ENCODE assay signal across 34 cellular contexts in genomic region chr15:43294091-43294706, GRCh38. TPM values are rescaled to one million over a fixed set of nuclear protein-coding genes. Genes with fewer than 3 reads are reported as not detected.
"Had no signal": no experiment of that assay in that cellular context is flagged by ENCODE, and none has a peak within 500 bp of the region (broad histone marks: within the 10 kb centered on the region; RNA-seq: fewer than 3 reads in every experiment).

No MANE protein-coding gene starts in this region.

- H3K36me3 Mint-ChIP-seq: activated naive CD8-positive, alpha-beta T cell treated with anti-CD3 and anti-CD28 coated beads for 36 hours; brain; natural killer cell; stimulated activated memory B cell treated with anti-CD40 and anti-IgM and Interleukin-4, amounts not matched to agents 10 μg/mL and 1 μg/mL and 100 μg/mL, for 72 hours; type B pancreatic cell had no signal

- H3K4me3 Mint-ChIP-seq: activated naive CD4-positive, alpha-beta T cell treated with anti-CD3 and anti-CD28 coated beads for 36 hours; activated naive CD8-positive, alpha-beta T cell treated with anti-CD3 and anti-CD28 coated beads for 36 hours; brain; natural killer cell; stimulated activated memory B cell treated with anti-CD40 and anti-IgM and Interleukin-4, amounts not matched to agents 10 μg/mL and 1 μg/mL and 100 μg/mL, for 72 hours; stimulated activated naive CD8-positive, alpha-beta T cell treated with anti-CD3 and anti-CD28 coated beads, Interleukin-15, amount 100 ng/mL, for 72 hours; T-helper 2 cell treated with Interferon-gamma antibody and Interleukin-4, amounts not matched to agents 5 μg/mL and 100 μg/mL, for 36 hours; type B pancreatic cell had no signal

- H3K4me3 ChIP-seq: adrenal gland, esophagus squamous epithelium, heart right ventricle, left lung, lower lobe of right lung, prostate gland, sigmoid colon, vagina had no signal

- H3K9me3 Mint-ChIP-seq: activated naive CD4-positive, alpha-beta T cell treated with anti-CD3 and anti-CD28 coated beads for 36 hours; activated naive CD8-positive, alpha-beta T cell treated with anti-CD3 and anti-CD28 coated beads for 36 hours; natural killer cell; stimulated activated memory B cell treated with anti-CD40 and anti-IgM and Interleukin-4, amounts not matched to agents 10 μg/mL and 1 μg/mL and 100 μg/mL, for 72 hours; stimulated activated naive CD8-positive, alpha-beta T cell treated with anti-CD3 and anti-CD28 coated beads, Interleukin-15, amount 100 ng/mL, for 72 hours; T-helper 2 cell treated with Interferon-gamma antibody and Interleukin-4, amounts not matched to agents 5 μg/mL and 100 μg/mL, for 36 hours; type B pancreatic cell had no signal

- H3K27me3 ChIP-seq: vagina had no signal

- H3K4me1 Mint-ChIP-seq: brain, natural killer cell had no signal

- H3K36me3 ChIP-seq: adrenal gland, esophagus squamous epithelium, heart right ventricle, left lung, lower lobe of right lung, prostate gland, sigmoid colon, vagina had no signal

- ATAC-seq: heart right ventricle, left lung had no signal

- DNase-seq: activated CD8-positive, alpha-beta memory T cell treated with anti-CD3 and anti-CD28 coated beads for 24 hours; activated effector memory CD4-positive, alpha-beta T cell treated with Interleukin-2 at 50 U/mL for 16 hours; activated naive CD4-positive, alpha-beta T cell treated with anti-CD3 and anti-CD28 coated beads for 36 hours; aorta; cortex of kidney; esophagus squamous epithelium; foreskin melanocyte; heart right ventricle; kidney glomerular epithelial cell; left lung; lower lobe of right lung; mesenchymal stem cell; natural killer cell; retina; sigmoid colon; small intestine; stimulated activated CD4-positive, alpha-beta T cell treated with anti-CD3 and anti-CD28 coated beads, Interleukin-1b, Interleukin-23, amount 100 ng/mL, for 48 hours; stimulated activated CD4-positive, alpha-beta T cell treated with anti-CD3 and anti-CD28 coated beads, Interleukin-4, amount 100 ng/mL, for 4 hours; stimulated activated CD8-positive, alpha-beta memory T cell treated with anti-CD3 and anti-CD28 coated beads, Interleukin-4, amount 100 ng/mL, for 48 hours; stimulated activated naive CD8-positive, alpha-beta T cell treated with anti-CD3 and anti-CD28 coated beads, Interleukin-15, amount 100 ng/mL, for 72 hours; substantia nigra; T-helper 1 cell had no signal

- H3K27ac ChIP-seq: adrenal gland, esophagus squamous epithelium, heart right ventricle, left lung, lower lobe of right lung, prostate gland, sigmoid colon, vagina had no signal

- H3K4me1 ChIP-seq: adrenal gland, left lung, lower lobe of right lung, prostate gland had no signal

- H3K9me3 ChIP-seq: adrenal gland, esophagus squamous epithelium, heart right ventricle, left lung, lower lobe of right lung, prostate gland, sigmoid colon, vagina had no signal

- FAIRE-seq: small intestine had no signal

- H3K27ac Mint-ChIP-seq: activated naive CD4-positive, alpha-beta T cell treated with anti-CD3 and anti-CD28 coated beads for 36 hours; activated naive CD8-positive, alpha-beta T cell treated with anti-CD3 and anti-CD28 coated beads for 36 hours; brain; natural killer cell; stimulated activated memory B cell treated with anti-CD40 and anti-IgM and Interleukin-4, amounts not matched to agents 10 μg/mL and 1 μg/mL and 100 μg/mL, for 72 hours; stimulated activated naive CD8-positive, alpha-beta T cell treated with anti-CD3 and anti-CD28 coated beads, Interleukin-15, amount 100 ng/mL, for 72 hours; T-helper 2 cell treated with Interferon-gamma antibody and Interleukin-4, amounts not matched to agents 5 μg/mL and 100 μg/mL, for 36 hours; type B pancreatic cell had no signal

RNA-seq across cellular contexts. Expression of gene TGM7, which starts 7.9 kb away (rescaled TPM):
- total RNA-seq: activated naive CD4-positive, alpha-beta T cell treated with anti-CD3 and anti-CD28 coated beads for 36 hours; activated naive CD8-positive, alpha-beta T cell treated with anti-CD3 and anti-CD28 coated beads for 36 hours; adrenal gland; aorta; cardiac septum; chondrocyte; glomerular endothelial cell; heart right ventricle; left lung; lower lobe of right lung; natural killer cell; osteoblast; sigmoid colon; vagina had no signal
- polyA plus RNA-seq: adrenal gland, aorta, heart right ventricle, sigmoid colon, small intestine had no signal

RNA-seq across cellular contexts. Expression of gene TGM5, which starts 27.5 kb away (rescaled TPM):
- total RNA-seq: activated naive CD4-positive, alpha-beta T cell treated with anti-CD3 and anti-CD28 coated beads for 36 hours; cardiac septum; chondrocyte; glomerular endothelial cell; heart right ventricle; left lung; natural killer cell; osteoblast had no signal
- polyA plus RNA-seq: aorta, sigmoid colon had no signal
